ENCODE assay signal across 10 cellular contexts in the genomic region with DNA sequence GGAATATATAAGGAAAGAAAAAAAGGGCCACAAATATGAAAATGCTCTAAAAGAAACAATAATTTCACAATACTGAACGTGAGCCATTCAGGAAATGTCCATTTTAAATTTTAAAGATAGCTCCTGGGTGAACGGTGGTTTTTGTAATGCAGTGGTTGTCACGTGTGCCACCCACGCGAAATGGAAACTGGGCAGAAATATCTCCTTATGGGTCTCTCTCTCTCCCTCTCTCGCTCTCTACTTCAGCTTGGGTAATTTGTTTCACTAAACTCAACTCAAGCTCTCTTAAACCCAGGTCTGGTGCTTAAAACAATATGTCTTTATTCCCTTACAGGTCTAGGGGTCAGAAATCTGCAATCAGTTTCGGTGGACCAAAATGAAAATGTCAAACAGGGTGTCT.
A peak's percentile ranks its signal among the peaks of the same experiment; 100 is the strongest.
DNase-seq lines count a peak whose midpoint lies in the region; ATAC-seq and TF ChIP-seq lines count a peak whose summit lies in the region.
"Had no signal": no experiment of that assay in that cellular context is flagged by ENCODE, and none has a peak within 500 bp of the region (broad histone marks: within the 10 kb centered on the region; RNA-seq: fewer than 3 reads in every experiment).

No MANE protein-coding gene starts in this region.

- no peak overlapping the region for H3K4me3 ChIP-seq in OCI-LY7 (ENCODE audit: low read depth, low read length, poor library complexity, severe bottlenecking)
- H3K4me3 ChIP-seq in fibroblast of mammary gland (ENCODE audit: control insufficient read depth, low read depth, low read length) = peak overlapping the region; percentile 47
- H3K4me3 ChIP-seq in upper lobe of right lung = no peak overlapping the region

- H4K20me1 ChIP-seq in OCI-LY7 (ENCODE audit: insufficient read depth, low read length) = no peaks in the 10 kb centered on the region

- H3K9me2 ChIP-seq in OCI-LY7 (ENCODE audit: insufficient read depth, low read length) = no peaks in the 10 kb centered on the region

- no peak for TF ChIP-seq CTCF in OCI-LY7 (conservative IDR thresholded peaks at IDR 0.05; ENCODE audit: low read length)
- TF ChIP-seq CTCF in fibroblast of mammary gland (conservative IDR thresholded peaks at IDR 0.05; ENCODE audit: control insufficient read depth, insufficient read depth, low read depth, low read length) = no peak
- no peak for TF ChIP-seq CTCF in upper lobe of right lung (IDR thresholded peaks at IDR 0.05)

- peak overlapping the region; percentile 21; the same call in 1 of the 2 replicates for H2AFZ ChIP-seq in OCI-LY7 (ENCODE audit: low read length)

- ATAC-seq in HG02852 (IDR thresholded peaks at IDR 0.05; ENCODE audit: unreplicated experiment) (no peak), upper lobe of right lung (no peak)
- ATAC-seq: heart right ventricle had no signal

- in situ Hi-C loops in G401 (cut with HindIII; ENCODE audit: low sequenced_read_pairs) = no loop called here

- DNase-seq in G401 (ENCODE audit: low spot score) (peak; percentile 56), OCI-LY7 (ENCODE audit: low spot score) (no peak), fibroblast of mammary gland (ENCODE audit: low read depth) (peak; percentile 42), dermis blood vessel endothelial cell (no peak), upper lobe of right lung (no peak), medulla oblongata (ENCODE audit: extremely low spot score) (no peak)
- DNase-seq: heart right ventricle, WERI-Rb-1 had no signal

- intact Hi-C loops in OCI-LY7 (cut with micrococcal nuclease; ENCODE audit: unreplicated experiment) = no loop called here
- intact Hi-C loops in upper lobe of right lung (cut with DNase I) = no loop called here

- H3K27ac ChIP-seq in OCI-LY7 (ENCODE audit: low read depth, low read length, poor library complexity, severe bottlenecking) (no peak overlapping the region), upper lobe of right lung (no peak overlapping the region)
- H3K27ac ChIP-seq: heart right ventricle, WERI-Rb-1 had no signal

- CTCF ChIA-PET in OCI-LY7 (lab: Charles Lee; ENCODE audit: unreplicated experiment) = no interaction called here

- no peaks in the 10 kb centered on the region for H3K36me3 ChIP-seq in OCI-LY7 (ENCODE audit: insufficient read depth, low read length)
- H3K36me3 ChIP-seq in upper lobe of right lung = no peaks in the 10 kb centered on the region
- H3K36me3 ChIP-seq: heart right ventricle, WERI-Rb-1 had no signal

- peaks cover 7% of the 10 kb centered on the region for H3K4me1 ChIP-seq in OCI-LY7 (ENCODE audit: insufficient read depth, low read length, poor library complexity, severe bottlenecking)
- no peaks in the 10 kb centered on the region for H3K4me1 ChIP-seq in upper lobe of right lung

- peak overlapping the region; percentile 29; the same call in 1 of the 2 replicates for H3K4me2 ChIP-seq in OCI-LY7 (ENCODE audit: low read length)

- H3K79me2 ChIP-seq in OCI-LY7 (ENCODE audit: insufficient read depth, low read depth, low read length) = no peaks in the 10 kb centered on the region

- H3K9me3 ChIP-seq in OCI-LY7 (ENCODE audit: low read length) (no peaks in the 10 kb centered on the region), upper lobe of right lung (no peaks in the 10 kb centered on the region)
- H3K9me3 ChIP-seq: heart right ventricle had no signal

- no TSS peak for BruUV-seq in OCI-LY7 (replicated peaks; lab: Mats Ljungman, UMichigan)

- POLR2A ChIA-PET in OCI-LY7 (lab: Charles Lee) = interaction anchor here (0.6 to 1.0 kb wide), 2 partner anchors 35 to 634 kb away, joined by 3 to 4 read pairs; no protein-coding TSS in a partner anchor

- H3K27me3 ChIP-seq in upper lobe of right lung = peaks cover 25% of the 10 kb centered on the region

- TF ChIP-seq POLR2A in GM19099 (IDR thresholded peaks at IDR 0.05; ENCODE audit: extremely low read depth, insufficient read length, low read depth) = peak; percentile 42

Comparison
In these comparisons a context has a peak if more than half of its experiments do, and no peak if none do; other contexts are left out.
1. DNase-seq: peak in G401 (single experiment) and fibroblast of mammary gland (single experiment); none in OCI-LY7 (single experiment), dermis blood vessel endothelial cell (single experiment), upper lobe of right lung (single experiment) and medulla oblongata (single experiment).